22 cellular contexts compared by ENCODE assay signal in genomic region chr5:9233712-9234111, GRCh38.
DNase-seq lines count a peak whose midpoint lies in the region; ATAC-seq and TF ChIP-seq lines count a peak whose summit lies in the region.
"Had no signal": no experiment of that assay in that cellular context is flagged by ENCODE, and none has a peak within 500 bp of the region (broad histone marks: within the 10 kb centered on the region; RNA-seq: fewer than 3 reads in every experiment).

No MANE protein-coding gene starts in this region.

- H3K4me3 Mint-ChIP-seq in endodermal cell = no peak overlapping the region
- no peak overlapping the region for H3K4me3 Mint-ChIP-seq in activated CD8-positive, alpha-beta memory T cell treated with anti-CD3 and anti-CD28 coated beads, Interleukin-2, amount 10 ng/mL, durations not matched to agents 7 days and 5 days
- H3K4me3 Mint-ChIP-seq: CD4-positive, CD25-positive, alpha-beta regulatory T cell; immature natural killer cell; natural killer cell treated with Interleukin-12 subunit alpha and Interleukin-12 subunit beta and Interleukin-15 and Interleukin-18, amount 100 ng/mL, for 72 hours; stimulated activated memory B cell treated with anti-CD40 and anti-IgM and Interleukin-4, amounts not matched to agents 10 μg/mL and 1 μg/mL and 100 μg/mL, for 72 hours had no signal

- H3K9me3 ChIP-seq in endodermal cell (ENCODE audit: control insufficient read depth, low read length) = no peaks in the 10 kb centered on the region
- no peaks in the 10 kb centered on the region for H3K9me3 ChIP-seq in mesodermal cell (ENCODE audit: control insufficient read depth, low read length)
- no peaks in the 10 kb centered on the region for H3K9me3 ChIP-seq in mucosa of descending colon
- H3K9me3 ChIP-seq: lower lobe of right lung, prostate gland, tibial artery had no signal

- H3K27me3 ChIP-seq in endodermal cell (ENCODE audit: control insufficient read depth, insufficient read depth, low read length, poor library complexity, severe bottlenecking) = no peaks in the 10 kb centered on the region
- H3K27me3 ChIP-seq: tibial artery had no signal

- peak; percentile 27 for DNase-seq in A172 (ENCODE audit: low spot score)
- DNase-seq in M059J (ENCODE audit: low read depth) = peak; percentile 42
- DNase-seq in endodermal cell = no peak
- DNase-seq in medulla oblongata (ENCODE audit: extremely low spot score) = no peak
- DNase-seq in activated CD8-positive, alpha-beta memory T cell treated with anti-CD3 and anti-CD28 coated beads, Interleukin-2, amount 10 ng/mL, durations not matched to agents 7 days and 5 days = no peak
- DNase-seq in mucosa of descending colon = no peak
- DNase-seq: 8988T; amniotic stem cell; CD4-positive, CD25-positive, alpha-beta regulatory T cell; glutamatergic neuron; immature natural killer cell; lower lobe of right lung; NCI-H1694; NK-92 treated with Interleukin-12 subunit alpha and Interleukin-12 subunit beta, amount 100 ng/mL, for 24 hours; T-helper 1 cell; tibial artery had no signal

- ATAC-seq in HG03521 (IDR thresholded peaks at IDR 0.05; ENCODE audit: unreplicated experiment) (no peak), mucosa of descending colon (no peak)
- no peak for ATAC-seq in activated CD8-positive, alpha-beta memory T cell treated with anti-CD3 and anti-CD28 coated beads, Interleukin-2, amount 10 ng/mL, durations not matched to agents 7 days and 5 days
- ATAC-seq: lower lobe of right lung; natural killer cell treated with Interleukin-12 subunit alpha and Interleukin-12 subunit beta and Interleukin-15 and Interleukin-18, amount 100 ng/mL, for 72 hours; stimulated activated memory B cell treated with anti-CD40 and anti-IgM and Interleukin-4, amounts not matched to agents 10 μg/mL and 1 μg/mL and 100 μg/mL, for 72 hours had no signal

- H3K9me3 Mint-ChIP-seq in endodermal cell = no peaks in the 10 kb centered on the region
- peaks cover 7% of the 10 kb centered on the region for H3K9me3 Mint-ChIP-seq in activated CD8-positive, alpha-beta memory T cell treated with anti-CD3 and anti-CD28 coated beads, Interleukin-2, amount 10 ng/mL, durations not matched to agents 7 days and 5 days (ENCODE audit: low read depth)

- peak overlapping the region; percentile 47 for H3K27ac ChIP-seq in endodermal cell (ENCODE audit: low read depth, low read length)
- H3K27ac ChIP-seq in mesodermal cell (ENCODE audit: low read depth, low read length, severe bottlenecking) = peak overlapping the region; percentile 83
- H3K27ac ChIP-seq: lower lobe of right lung, prostate gland, RWPE1, tibial artery had no signal

- CTCF ChIA-PET in activated CD8-positive, alpha-beta memory T cell treated with anti-CD3 and anti-CD28 coated beads, Interleukin-2, amount 10 ng/mL, durations not matched to agents 7 days and 5 days (lab: Charles Lee) = no interaction called here

- no peaks in the 10 kb centered on the region for H3K27me3 Mint-ChIP-seq in endodermal cell (ENCODE audit: insufficient read depth)
- H3K27me3 Mint-ChIP-seq in activated CD8-positive, alpha-beta memory T cell treated with anti-CD3 and anti-CD28 coated beads, Interleukin-2, amount 10 ng/mL, durations not matched to agents 7 days and 5 days = no peaks in the 10 kb centered on the region
- H3K27me3 Mint-ChIP-seq: CD4-positive, CD25-positive, alpha-beta regulatory T cell; natural killer cell treated with Interleukin-12 subunit alpha and Interleukin-12 subunit beta and Interleukin-15 and Interleukin-18, amount 100 ng/mL, for 72 hours; stimulated activated memory B cell treated with anti-CD40 and anti-IgM and Interleukin-4, amounts not matched to agents 10 μg/mL and 1 μg/mL and 100 μg/mL, for 72 hours had no signal

- H3K36me3 Mint-ChIP-seq in endodermal cell (ENCODE audit: low read depth) = peaks cover 22% of the 10 kb centered on the region
- H3K36me3 Mint-ChIP-seq in activated CD8-positive, alpha-beta memory T cell treated with anti-CD3 and anti-CD28 coated beads, Interleukin-2, amount 10 ng/mL, durations not matched to agents 7 days and 5 days = no peaks in the 10 kb centered on the region
- H3K36me3 Mint-ChIP-seq: CD4-positive, CD25-positive, alpha-beta regulatory T cell; immature natural killer cell; stimulated activated memory B cell treated with anti-CD40 and anti-IgM and Interleukin-4, amounts not matched to agents 10 μg/mL and 1 μg/mL and 100 μg/mL, for 72 hours had no signal

- H3K4me3 ChIP-seq in endodermal cell (ENCODE audit: low read length) = no peak overlapping the region
- H3K4me3 ChIP-seq in mesodermal cell (ENCODE audit: extremely low read depth, insufficient read depth, low read length, poor library complexity, severe bottlenecking) = no peak overlapping the region
- no peak overlapping the region for H3K4me3 ChIP-seq in mucosa of descending colon
- H3K4me3 ChIP-seq: lower lobe of right lung, prostate gland, tibial artery had no signal

- H3K4me1 ChIP-seq in endodermal cell (ENCODE audit: control insufficient read depth, insufficient read depth, low read length) = no peaks in the 10 kb centered on the region
- peaks cover 5% of the 10 kb centered on the region for H3K4me1 ChIP-seq in mesodermal cell (ENCODE audit: control insufficient read depth, insufficient read depth, low read length, poor library complexity, severe bottlenecking)
- no peaks in the 10 kb centered on the region for H3K4me1 ChIP-seq in mucosa of descending colon (ENCODE audit: low read depth)
- H3K4me1 ChIP-seq: lower lobe of right lung, prostate gland had no signal

- H3K36me3 ChIP-seq in endodermal cell (ENCODE audit: control insufficient read depth, insufficient read depth, low read length) = peaks cover 74% of the 10 kb centered on the region
- H3K36me3 ChIP-seq in mesodermal cell (ENCODE audit: control insufficient read depth, insufficient read depth, low read length) = no peaks in the 10 kb centered on the region
- H3K36me3 ChIP-seq in mucosa of descending colon (ENCODE audit: low read depth) = no peaks in the 10 kb centered on the region
- H3K36me3 ChIP-seq: lower lobe of right lung, prostate gland, tibial artery had no signal

- intact Hi-C loops in mucosa of descending colon (cut with DNase I, micrococcal nuclease) = no loop called here

- H3K27ac Mint-ChIP-seq in endodermal cell = no peak overlapping the region
- no peak overlapping the region for H3K27ac Mint-ChIP-seq in activated CD8-positive, alpha-beta memory T cell treated with anti-CD3 and anti-CD28 coated beads, Interleukin-2, amount 10 ng/mL, durations not matched to agents 7 days and 5 days
- H3K27ac Mint-ChIP-seq: CD4-positive, CD25-positive, alpha-beta regulatory T cell; immature natural killer cell; natural killer cell treated with Interleukin-12 subunit alpha and Interleukin-12 subunit beta and Interleukin-15 and Interleukin-18, amount 100 ng/mL, for 72 hours; stimulated activated memory B cell treated with anti-CD40 and anti-IgM and Interleukin-4, amounts not matched to agents 10 μg/mL and 1 μg/mL and 100 μg/mL, for 72 hours had no signal

- no peaks in the 10 kb centered on the region for H3K4me1 Mint-ChIP-seq in endodermal cell
- H3K4me1 Mint-ChIP-seq in activated CD8-positive, alpha-beta memory T cell treated with anti-CD3 and anti-CD28 coated beads, Interleukin-2, amount 10 ng/mL, durations not matched to agents 7 days and 5 days = no peaks in the 10 kb centered on the region
- H3K4me1 Mint-ChIP-seq: CD4-positive, CD25-positive, alpha-beta regulatory T cell; immature natural killer cell; stimulated activated memory B cell treated with anti-CD40 and anti-IgM and Interleukin-4, amounts not matched to agents 10 μg/mL and 1 μg/mL and 100 μg/mL, for 72 hours had no signal

- H3K9ac ChIP-seq in endodermal cell (ENCODE audit: extremely low read depth, low read length, poor library complexity, severe bottlenecking) = no peak overlapping the region

- TF ChIP-seq CTCF in endodermal cell (conservative IDR thresholded peaks at IDR 0.05) = no peak
- TF ChIP-seq CTCF in mucosa of descending colon (IDR thresholded peaks at IDR 0.05) = no peak

Comparison
In these comparisons a context has a peak if more than half of its experiments do, and no peak if none do; other contexts are left out.
1. DNase-seq: peak in A172 (single experiment) and M059J (single experiment); none in endodermal cell (single experiment), medulla oblongata (single experiment), activated CD8-positive, alpha-beta memory T cell treated with anti-CD3 and anti-CD28 coated beads, Interleukin-2, amount 10 ng/mL, durations not matched to agents 7 days and 5 days (single experiment) and mucosa of descending colon (0 of 3).